ENCODE assay signal across 39 cellular contexts in genomic region chr3:135267487-135267886, GRCh38.
"Had no signal": no experiment of that assay in that cellular context is flagged by ENCODE, and none has a peak within 500 bp of the region (broad histone marks: within the 10 kb centered on the region; RNA-seq: fewer than 3 reads in every experiment).

No MANE protein-coding gene starts in this region.

- H3K4me3 Mint-ChIP-seq: activated naive CD4-positive, alpha-beta T cell treated with anti-CD3 and anti-CD28 coated beads for 36 hours; activated naive CD4-positive, alpha-beta T cell treated with anti-CD3 and anti-CD28 coated beads, Interleukin-2, amount 10 ng/mL, durations not matched to agents 7 days and 5 days; activated naive CD4-positive, alpha-beta T cell treated with anti-CD3 and anti-CD28 coated beads, Interleukin-2, amount 50 U/mL, for 24 hours; activated naive CD8-positive, alpha-beta T cell; activated naive CD8-positive, alpha-beta T cell treated with anti-CD3 and anti-CD28 coated beads for 36 hours; activated naive CD8-positive, alpha-beta T cell treated with anti-CD3 and anti-CD28 coated beads, Interleukin-2, amount 10 ng/mL, durations not matched to agents 7 days and 5 days; activated naive CD8-positive, alpha-beta T cell treated with anti-CD3 and anti-CD28 coated beads, Interleukin-2, amount 50 U/mL, for 24 hours; activated T-cell treated with anti-CD3 and anti-CD28 coated beads, Interleukin-2, amount 50 U/mL, for 24 hours; activated T-cell treated with anti-CD3 and anti-CD28 coated beads, Interleukin-2, amount 50 U/mL, for 4 hours; activated T-cell treated with anti-CD3 and anti-CD28 coated beads, Interleukin-2, amount 50 U/mL, for 72 hours; activated T-helper 1 cell treated with anti-CD3 and anti-CD28 coated beads, Interleukin-12 subunit alpha, Interleukin-12 subunit beta, Interleukin-2, Interleukin-4 antibody, amounts not matched to agents 30 ng/mL and 10 ng/mL and 1 ng/mL, durations not matched to agents 14 hours and 24 hours and 36 hours; activated T-helper 17 cell treated with anti-CD3 and anti-CD28 coated beads, Interleukin-2, amount 50 U/mL, for 72 hours; brain; central memory CD8-positive, alpha-beta T cell had no signal

- H3K27me3 Mint-ChIP-seq: activated naive CD4-positive, alpha-beta T cell treated with anti-CD3 and anti-CD28 coated beads, Interleukin-2, amount 10 ng/mL, durations not matched to agents 7 days and 5 days; activated naive CD8-positive, alpha-beta T cell treated with anti-CD3 and anti-CD28 coated beads for 36 hours; activated naive CD8-positive, alpha-beta T cell treated with anti-CD3 and anti-CD28 coated beads, Interleukin-2, amount 10 ng/mL, durations not matched to agents 7 days and 5 days; activated naive CD8-positive, alpha-beta T cell treated with anti-CD3 and anti-CD28 coated beads, Interleukin-2, amount 50 U/mL, for 24 hours; activated T-cell treated with anti-CD3 and anti-CD28 coated beads, Interleukin-2, amount 50 U/mL, for 24 hours; central memory CD8-positive, alpha-beta T cell had no signal

- H3K4me3 ChIP-seq: adrenal gland, ascending aorta, body of pancreas, breast epithelium, cardiac muscle cell had no signal

- H3K9me3 ChIP-seq: adrenal gland, ascending aorta, body of pancreas, breast epithelium had no signal

- H3K36me3 Mint-ChIP-seq: activated naive CD4-positive, alpha-beta T cell treated with anti-CD3 and anti-CD28 coated beads, Interleukin-2, amount 10 ng/mL, durations not matched to agents 7 days and 5 days; activated naive CD4-positive, alpha-beta T cell treated with anti-CD3 and anti-CD28 coated beads, Interleukin-2, amount 50 U/mL, for 24 hours; activated naive CD4-positive, alpha-beta T cell treated with anti-CD3 and anti-CD28 coated beads, Interleukin-2, amount 50 U/mL, for 72 hours; activated naive CD8-positive, alpha-beta T cell; activated naive CD8-positive, alpha-beta T cell treated with anti-CD3 and anti-CD28 coated beads for 36 hours; activated naive CD8-positive, alpha-beta T cell treated with anti-CD3 and anti-CD28 coated beads, Interleukin-2, amount 10 ng/mL, durations not matched to agents 7 days and 5 days; brain had no signal

- H3K27me3 ChIP-seq: adrenal gland, ascending aorta, body of pancreas, brain microvascular endothelial cell, breast epithelium, cardiac muscle cell had no signal

- DNase-seq: activated effector memory CD4-positive, alpha-beta T cell treated with anti-CD3 and anti-CD28 coated beads, Interleukin-2, amount 50 U/mL, for 16 hours; activated effector memory CD4-positive, alpha-beta T cell treated with Interleukin-2 at 50 U/mL for 16 hours; activated gamma-delta T cell; activated gamma-delta T cell treated with Interleukin-2 at 50 U/mL for 16 hours; activated naive CD4-positive, alpha-beta T cell; activated naive CD4-positive, alpha-beta T cell treated with anti-CD3 and anti-CD28 coated beads for 36 hours; activated naive CD4-positive, alpha-beta T cell treated with anti-CD3 and anti-CD28 coated beads, Interleukin-2, amount 10 ng/mL, durations not matched to agents 7 days and 5 days; activated naive CD4-positive, alpha-beta T cell treated with anti-CD3 and anti-CD28 coated beads, Interleukin-2, amount 50 U/mL, for 16 hours; activated naive CD4-positive, alpha-beta T cell treated with Interleukin-2 at 50 U/mL for 16 hours; activated naive CD8-positive, alpha-beta T cell treated with anti-CD3 and anti-CD28 coated beads for 36 hours; activated naive CD8-positive, alpha-beta T cell treated with anti-CD3 and anti-CD28 coated beads, Interleukin-2, amount 10 ng/mL, durations not matched to agents 7 days and 5 days; activated naive CD8-positive, alpha-beta T cell treated with anti-CD3 and anti-CD28 coated beads, Interleukin-2, amount 50 U/mL, for 24 hours; activated T-cell treated with anti-CD3 and anti-CD28 coated beads for 4 hours; activated T-cell treated with anti-CD3 and anti-CD28 coated beads, Interleukin-2, amount 50 U/mL, for 1 hour; activated T-cell treated with anti-CD3 and anti-CD28 coated beads, Interleukin-2, amount 50 U/mL, for 24 hours; activated T-cell treated with anti-CD3 and anti-CD28 coated beads, Interleukin-2, amount 50 U/mL, for 4 hours; activated T-cell treated with anti-CD3 and anti-CD28 coated beads, Interleukin-2, amount 50 U/mL, for 48 hours; activated T-cell treated with anti-CD3 and anti-CD28 coated beads, Interleukin-2, amount 50 U/mL, for 72 hours; adrenal gland; amniotic stem cell; amygdala; anterior cingulate cortex; aorta; body of pancreas; brain microvascular endothelial cell; caudate nucleus; central memory CD4-positive, alpha-beta T cell; cerebellar nuclear complex had no signal

- H3K4me1 Mint-ChIP-seq: activated naive CD4-positive, alpha-beta T cell treated with anti-CD3 and anti-CD28 coated beads, Interleukin-2, amount 10 ng/mL, durations not matched to agents 7 days and 5 days; activated naive CD4-positive, alpha-beta T cell treated with anti-CD3 and anti-CD28 coated beads, Interleukin-2, amount 50 U/mL, for 24 hours; activated naive CD8-positive, alpha-beta T cell treated with anti-CD3 and anti-CD28 coated beads for 36 hours; activated naive CD8-positive, alpha-beta T cell treated with anti-CD3 and anti-CD28 coated beads, Interleukin-2, amount 10 ng/mL, durations not matched to agents 7 days and 5 days; activated naive CD8-positive, alpha-beta T cell treated with anti-CD3 and anti-CD28 coated beads, Interleukin-2, amount 50 U/mL, for 24 hours; activated T-helper 17 cell treated with anti-CD3 and anti-CD28 coated beads, Interleukin-2, amount 50 U/mL, for 72 hours; central memory CD8-positive, alpha-beta T cell had no signal

- ATAC-seq: activated naive CD4-positive, alpha-beta T cell treated with anti-CD3 and anti-CD28 coated beads, Interleukin-2, amount 50 U/mL, for 72 hours; activated naive CD8-positive, alpha-beta T cell treated with anti-CD3 and anti-CD28 coated beads, Interleukin-2, amount 50 U/mL, for 24 hours; activated T-cell treated with anti-CD3 and anti-CD28 coated beads, Interleukin-2, amount 50 U/mL, for 4 hours; activated T-cell treated with anti-CD3 and anti-CD28 coated beads, Interleukin-2, amount 50 U/mL, for 72 hours; activated T-helper 17 cell treated with anti-CD3 and anti-CD28 coated beads, Interleukin-2, amount 50 U/mL, for 72 hours; body of pancreas had no signal

- H3K36me3 ChIP-seq: adrenal gland, ascending aorta, brain microvascular endothelial cell, breast epithelium, cardiac muscle cell had no signal

- H3K27ac Mint-ChIP-seq: activated naive CD4-positive, alpha-beta T cell treated with anti-CD3 and anti-CD28 coated beads for 36 hours; activated naive CD4-positive, alpha-beta T cell treated with anti-CD3 and anti-CD28 coated beads, Interleukin-2, amount 10 ng/mL, durations not matched to agents 7 days and 5 days; activated naive CD4-positive, alpha-beta T cell treated with anti-CD3 and anti-CD28 coated beads, Interleukin-2, amount 50 U/mL, for 24 hours; activated naive CD4-positive, alpha-beta T cell treated with anti-CD3 and anti-CD28 coated beads, Interleukin-2, amount 50 U/mL, for 72 hours; activated naive CD8-positive, alpha-beta T cell; activated naive CD8-positive, alpha-beta T cell treated with anti-CD3 and anti-CD28 coated beads for 36 hours; activated naive CD8-positive, alpha-beta T cell treated with anti-CD3 and anti-CD28 coated beads, Interleukin-2, amount 10 ng/mL, durations not matched to agents 7 days and 5 days; activated naive CD8-positive, alpha-beta T cell treated with anti-CD3 and anti-CD28 coated beads, Interleukin-2, amount 50 U/mL, for 24 hours; activated T-cell treated with anti-CD3 and anti-CD28 coated beads, Interleukin-2, amount 50 U/mL, for 24 hours; activated T-cell treated with anti-CD3 and anti-CD28 coated beads, Interleukin-2, amount 50 U/mL, for 72 hours; activated T-helper 1 cell treated with anti-CD3 and anti-CD28 coated beads, Interleukin-12 subunit alpha, Interleukin-12 subunit beta, Interleukin-2, Interleukin-4 antibody, amounts not matched to agents 30 ng/mL and 10 ng/mL and 1 ng/mL, durations not matched to agents 14 hours and 24 hours and 36 hours; activated T-helper 17 cell treated with anti-CD3 and anti-CD28 coated beads, Interleukin-2, amount 50 U/mL, for 72 hours; activated T-helper 2 cell treated with anti-CD3 and anti-CD28 coated beads, Interferon-gamma antibody, Interleukin-2, Interleukin-4, amounts not matched to agents 10 μg/mL and 5 μg/mL and 100 μg/mL, durations not matched to agents 14 hours and 24 hours and 36 hours; brain had no signal

- H3K4me1 ChIP-seq: adrenal gland, ascending aorta, body of pancreas, breast epithelium had no signal

- H3K27ac ChIP-seq: adrenal gland, ascending aorta, body of pancreas, brain microvascular endothelial cell, breast epithelium, cardiac muscle cell had no signal

- H3K9me3 Mint-ChIP-seq: activated naive CD4-positive, alpha-beta T cell treated with anti-CD3 and anti-CD28 coated beads for 36 hours; activated naive CD4-positive, alpha-beta T cell treated with anti-CD3 and anti-CD28 coated beads, Interleukin-2, amount 10 ng/mL, durations not matched to agents 7 days and 5 days; activated naive CD4-positive, alpha-beta T cell treated with anti-CD3 and anti-CD28 coated beads, Interleukin-2, amount 50 U/mL, for 24 hours; activated naive CD8-positive, alpha-beta T cell treated with anti-CD3 and anti-CD28 coated beads for 36 hours; activated naive CD8-positive, alpha-beta T cell treated with anti-CD3 and anti-CD28 coated beads, Interleukin-2, amount 10 ng/mL, durations not matched to agents 7 days and 5 days; activated naive CD8-positive, alpha-beta T cell treated with anti-CD3 and anti-CD28 coated beads, Interleukin-2, amount 50 U/mL, for 24 hours; activated T-cell treated with anti-CD3 and anti-CD28 coated beads, Interleukin-2, amount 50 U/mL, for 24 hours; activated T-cell treated with anti-CD3 and anti-CD28 coated beads, Interleukin-2, amount 50 U/mL, for 4 hours; activated T-helper 1 cell treated with anti-CD3 and anti-CD28 coated beads, Interleukin-12 subunit alpha, Interleukin-12 subunit beta, Interleukin-2, Interleukin-4 antibody, amounts not matched to agents 30 ng/mL and 10 ng/mL and 1 ng/mL, durations not matched to agents 14 hours and 24 hours and 36 hours; activated T-helper 17 cell treated with anti-CD3 and anti-CD28 coated beads, Interleukin-2, amount 50 U/mL, for 72 hours; activated T-helper 2 cell treated with anti-CD3 and anti-CD28 coated beads, Interferon-gamma antibody, Interleukin-2, Interleukin-4, amounts not matched to agents 10 μg/mL and 5 μg/mL and 100 μg/mL, durations not matched to agents 14 hours and 24 hours and 36 hours; brain had no signal
